Comparison of ENCODE assay signal across 29 cellular contexts in genomic region chr4:147088141-147088540, GRCh38.
DNase-seq lines count a peak whose midpoint lies in the region; ATAC-seq, FAIRE-seq and TF ChIP-seq lines count a peak whose summit lies in the region.
"Had no signal": no experiment of that assay in that cellular context is flagged by ENCODE, and none has a peak within 500 bp of the region (broad histone marks: within the 10 kb centered on the region; RNA-seq: fewer than 3 reads in every experiment).

No MANE protein-coding gene starts in this region.

- H3K36me3 Mint-ChIP-seq in astrocyte (ENCODE audit: low read depth, unreplicated experiment): no peaks in the 10 kb centered on the region
- no peaks in the 10 kb centered on the region for H3K36me3 Mint-ChIP-seq in natural killer cell
- H3K36me3 Mint-ChIP-seq: activated naive CD4-positive, alpha-beta T cell treated with anti-CD3 and anti-CD28 coated beads, Interleukin-2, amount 50 U/mL, for 72 hours had no signal

- H3K79me2 ChIP-seq in astrocyte (ENCODE audit: insufficient read depth, low read length): no peaks in the 10 kb centered on the region

- H3K27me3 ChIP-seq in astrocyte (ENCODE audit: insufficient read depth, low read length): no peaks in the 10 kb centered on the region
- H3K27me3 ChIP-seq in BE2C: no peaks in the 10 kb centered on the region
- H3K27me3 ChIP-seq: BLaER1, colonic mucosa, ovary, vagina had no signal

- no peak overlapping the region for H3K27ac ChIP-seq in astrocyte (ENCODE audit: low read depth, low read length)
- H3K27ac ChIP-seq: A549, BLaER1, colonic mucosa, ovary, vagina had no signal

- H3K4me3 ChIP-seq in astrocyte (ENCODE audit: insufficient read depth, low read depth, low read length) (no peak overlapping the region), skeletal muscle cell (ENCODE audit: low read depth, low read length) (peak overlapping the region; percentile 1), lower leg skin (ENCODE audit: low read depth, poor library complexity, severe bottlenecking) (no peak overlapping the region), BE2C (ENCODE audit: low read depth, low read length) (no peak overlapping the region)
- H3K4me3 ChIP-seq: A549, BLaER1, colonic mucosa, HAP-1, ovary, skin epidermis, vagina had no signal

- H3K9me3 ChIP-seq in astrocyte (ENCODE audit: insufficient read depth, low read depth, low read length) (no peaks in the 10 kb centered on the region), BE2C (no peaks in the 10 kb centered on the region)
- H3K9me3 ChIP-seq: A549, BLaER1, colonic mucosa, HAP-1, ovary, vagina had no signal

- no peak overlapping the region for H3K9ac ChIP-seq in astrocyte (ENCODE audit: low read length)
- H3K9ac ChIP-seq: BLaER1 had no signal

- WGBS in lower leg skin, 2 donors: 58 to 66% methylated on average over 4 of the region's 4 CpGs

- FAIRE-seq in astrocyte (lab: Jason Lieb, UNC): no peak
- FAIRE-seq: A549 had no signal

- no peaks in the 10 kb centered on the region for H3K36me3 ChIP-seq in astrocyte (ENCODE audit: insufficient read depth, low read length)
- no peaks in the 10 kb centered on the region for H3K36me3 ChIP-seq in BE2C
- H3K36me3 ChIP-seq: BLaER1, colonic mucosa, HAP-1, ovary, vagina had no signal

- peaks cover 4% of the 10 kb centered on the region for H3K27me3 Mint-ChIP-seq in astrocyte (ENCODE audit: low read depth, unreplicated experiment)
- H3K27me3 Mint-ChIP-seq in natural killer cell (ENCODE audit: low read depth in 2 of 2): peaks cover 3 to 35% of the 10 kb centered on the region in 2 donors

- no peaks in the 10 kb centered on the region for H3K4me1 ChIP-seq in astrocyte (ENCODE audit: insufficient read depth, low read length)
- H3K4me1 ChIP-seq in BE2C: peaks cover 28% of the 10 kb centered on the region
- H3K4me1 ChIP-seq: A549, colonic mucosa, HAP-1, vagina had no signal

- H3K4me2 ChIP-seq in astrocyte (ENCODE audit: low read length): peak overlapping the region; percentile 43
- H3K4me2 ChIP-seq: A549, BLaER1 had no signal

- TF ChIP-seq POLR2A in lower leg skin (IDR thresholded peaks at IDR 0.05): no peak

- H3K4me1 Mint-ChIP-seq in astrocyte (ENCODE audit: low read depth, unreplicated experiment) (peaks cover 17% of the 10 kb centered on the region), natural killer cell (no peaks in the 10 kb centered on the region)
- H3K4me1 Mint-ChIP-seq: activated T-helper 17 cell treated with anti-CD3 and anti-CD28 coated beads, Interleukin-2, amount 50 U/mL, for 72 hours had no signal

- H3K4me3 Mint-ChIP-seq in astrocyte (ENCODE audit: unreplicated experiment) (no peak overlapping the region), natural killer cell (no peak overlapping the region)
- H3K4me3 Mint-ChIP-seq: activated T-helper 17 cell treated with anti-CD3 and anti-CD28 coated beads, Interleukin-2, amount 50 U/mL, for 72 hours had no signal

- ATAC-seq in left lobe of liver (no peak), natural killer cell (no peak)
- ATAC-seq: A549; activated naive CD4-positive, alpha-beta T cell treated with anti-CD3 and anti-CD28 coated beads, Interleukin-2, amount 50 U/mL, for 72 hours; activated T-helper 17 cell treated with anti-CD3 and anti-CD28 coated beads, Interleukin-2, amount 50 U/mL, for 72 hours; left cardiac atrium; Panc1 had no signal

- H3K27ac Mint-ChIP-seq in astrocyte (ENCODE audit: unreplicated experiment) (no peak overlapping the region), natural killer cell (no peak overlapping the region)
- H3K27ac Mint-ChIP-seq: activated naive CD4-positive, alpha-beta T cell treated with anti-CD3 and anti-CD28 coated beads, Interleukin-2, amount 50 U/mL, for 72 hours; activated T-helper 17 cell treated with anti-CD3 and anti-CD28 coated beads, Interleukin-2, amount 50 U/mL, for 72 hours had no signal

- H4K20me1 ChIP-seq in astrocyte (ENCODE audit: insufficient read depth, low read length): no peaks in the 10 kb centered on the region
- H4K20me1 ChIP-seq: BLaER1 had no signal

- peak; percentile 27 for DNase-seq in GM03348 (ENCODE audit: low spot score)
- no peak for DNase-seq in astrocyte (ENCODE audit: low read depth)
- peak; percentile 75 for DNase-seq in fibroblast of peridontal ligament (ENCODE audit: extremely low read depth)
- DNase-seq in skeletal muscle cell (ENCODE audit: low read depth): no peak
- no peak for DNase-seq in lower leg skin (ENCODE audit: low spot score in 2 of 2)
- no peak for DNase-seq in left lobe of liver (ENCODE audit: low spot score)
- DNase-seq in natural killer cell: no peak
- DNase-seq in BE2C: no peak
- DNase-seq: colonic mucosa; effector memory CD4-positive, alpha-beta T cell; EL; hypothalamus; Kasumi-1; left cardiac atrium; NCI-H1436; NCI-H2081 treated with DMSO at 0.1 percent for 48 hours; NCI-H226; NCI-H526 treated with DMSO at 0.1 percent for 48 hours; ovary; SHP77 treated with DMSO at 0.1 percent for 48 hours; stimulated activated naive CD4-positive, alpha-beta T cell had no signal

- no peak for TF ChIP-seq CTCF in astrocyte (IDR thresholded peaks at IDR 0.05; ENCODE audit: insufficient read depth, low read depth, low read length)
- TF ChIP-seq CTCF in lower leg skin (IDR thresholded peaks at IDR 0.05): no peak
- TF ChIP-seq CTCF in natural killer cell (IDR thresholded peaks at IDR 0.05): no peak
- no peak for TF ChIP-seq CTCF in BE2C (IDR thresholded peaks at IDR 0.05; ENCODE audit: low read depth, low read length)

- H3K9me3 Mint-ChIP-seq in astrocyte (ENCODE audit: unreplicated experiment) (no peaks in the 10 kb centered on the region), natural killer cell (no peaks in the 10 kb centered on the region)
- H3K9me3 Mint-ChIP-seq: activated naive CD4-positive, alpha-beta T cell treated with anti-CD3 and anti-CD28 coated beads, Interleukin-2, amount 50 U/mL, for 72 hours; activated T-helper 17 cell treated with anti-CD3 and anti-CD28 coated beads, Interleukin-2, amount 50 U/mL, for 72 hours had no signal

- no peak overlapping the region for H2AFZ ChIP-seq in astrocyte (ENCODE audit: low read depth, low read length)

- intact Hi-C loops in lower leg skin (cut with DNase I; ENCODE audit: low total_unique reads): no loop called here
- intact Hi-C loops in natural killer cell (cut with micrococcal nuclease): no loop called here

Comparison
In these comparisons a context has a peak if more than half of its experiments do, and no peak if none do; other contexts are left out.
1. DNase-seq: peak in GM03348 (single experiment) and fibroblast of peridontal ligament (single experiment); none in astrocyte (single experiment), skeletal muscle cell (single experiment), lower leg skin (0 of 2), left lobe of liver (single experiment), natural killer cell (single experiment) and BE2C (single experiment).